8 cellular contexts compared by ENCODE assay signal in the genomic region with DNA sequence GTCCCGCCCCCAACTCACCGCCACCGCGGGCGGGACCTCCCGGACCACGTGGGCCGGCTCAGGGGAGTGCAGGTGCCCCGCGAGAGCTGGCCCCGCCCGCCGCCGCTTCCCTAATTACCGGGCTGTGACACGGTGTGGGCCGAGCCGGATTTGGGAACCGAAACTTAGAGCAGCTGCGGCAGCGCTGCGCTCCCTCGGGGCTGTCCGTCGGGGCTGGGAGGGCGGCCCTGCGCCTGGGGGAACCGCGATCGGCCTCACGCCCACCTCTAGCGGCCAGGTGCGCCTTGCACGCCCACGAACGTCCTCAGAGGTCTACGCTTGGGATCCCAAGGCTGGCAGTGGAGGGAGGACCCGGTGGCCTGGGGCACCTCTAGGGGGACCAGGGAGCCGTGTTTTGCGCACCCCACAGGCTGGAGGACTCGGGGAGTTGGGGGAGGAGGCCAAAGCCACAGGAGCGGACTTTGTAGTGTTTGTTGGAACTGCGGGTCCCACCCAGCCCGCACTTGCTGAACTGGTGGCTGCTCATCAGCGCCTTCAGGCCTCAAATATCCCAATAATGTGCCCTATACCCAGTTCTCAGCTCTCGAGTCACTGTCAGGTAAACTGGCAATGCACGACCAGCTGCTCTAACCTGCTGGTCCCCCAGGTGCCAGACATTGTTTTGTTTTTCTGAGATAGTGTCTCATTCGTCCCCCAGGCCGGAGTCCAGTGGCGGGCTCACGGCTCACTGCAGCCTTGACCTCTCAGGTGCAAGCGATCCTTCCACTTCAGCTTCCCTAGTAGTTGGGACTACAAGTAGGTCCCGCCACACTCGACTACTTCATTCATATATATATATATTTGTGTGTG. TPM values are rescaled to one million over a fixed set of nuclear protein-coding genes. Genes with fewer than 3 reads are reported as not detected.
A peak's percentile ranks its signal among the peaks of the same experiment; 100 is the strongest.
DNase-seq lines count a peak whose midpoint lies in the region; ATAC-seq, FAIRE-seq and TF ChIP-seq lines count a peak whose summit lies in the region.

No MANE protein-coding gene starts in this region.

- 83% methylated on average over 14 of the region's 54 CpGs for WGBS in A549 (ENCODE audit: missing lambda C conversion rate)

- H3K27me3 ChIP-seq in mucosa of rectum (ENCODE audit: control insufficient read depth in 2 of 2, insufficient read depth in 2 of 2, low read length in 2 of 2): no peaks in the 10 kb centered on the region

- H3K27ac ChIP-seq in A549 (peak overlapping the region; percentile 99), mucosa of rectum (ENCODE audit: low read depth in 2 of 2, low read length in 2 of 2) (peak overlapping the region; percentile 94 to 99)

- no peak for TF ChIP-seq EP300 in A549 (IDR thresholded peaks at IDR 0.05)

- H3K4me3 ChIP-seq in A549 (peak overlapping the region; percentile 78), mucosa of rectum (ENCODE audit: low read length in 2 of 2) (peak overlapping the region; percentile 74 to 84)

- H3K4me1 ChIP-seq in A549 (peaks cover 44% of the 10 kb centered on the region), mucosa of rectum (ENCODE audit: control insufficient read depth in 2 of 2, insufficient read depth in 2 of 2, low read length in 2 of 2) (peaks cover 69 to 71% of the 10 kb centered on the region in 2 donors)

- H3K36me3 ChIP-seq in mucosa of rectum (ENCODE audit: control insufficient read depth in 2 of 2, insufficient read depth in 2 of 2, low read length in 2 of 2): no peaks in the 10 kb centered on the region

- H3K4me2 ChIP-seq in A549: peak overlapping the region; percentile 99

- POLR2A ChIA-PET in A549 (lab: Yijun Ruan, JAX): no interaction called here

- peak overlapping the region; percentile 70 to 99 for H3K9ac ChIP-seq in mucosa of rectum (ENCODE audit: low read depth in 1 of 2, low read length in 2 of 2)

- CTCF ChIA-PET in A549 (lab: Yijun Ruan, JAX): no interaction called here

- TF ChIP-seq RAD21 in A549 (conservative IDR thresholded peaks at IDR 0.05 in 1 of 2, IDR thresholded peaks at IDR 0.05 in 1 of 2): no peak

- DNase-seq in A549 (ENCODE audit: low read depth in 1 of 2, low spot score in 1 of 2) (peak in 1 of 2 experiments; percentile 28), NCI-H2171 treated with DMSO at 0.1 percent for 48 hours (lab: John Stamatoyannopoulos, UW) (peak; percentile 71)
- peak; percentile 71 to 76 for DNase-seq in activated CD4-positive, alpha-beta T cell treated with anti-CD3 and anti-CD28 coated beads, Interleukin-2, amount 50 U/mL, for 4 hours
- peak; percentile 74 for DNase-seq in effector CD8-positive, alpha-beta T cell (lab: John Stamatoyannopoulos, UW)
- peak; percentile 83 for DNase-seq in stimulated activated CD8-positive, alpha-beta memory T cell treated with anti-CD3 and anti-CD28 coated beads, Interleukin-4, amount 100 ng/mL, for 48 hours

- TF ChIP-seq POLR2A in A549 (IDR thresholded peaks at IDR 0.05; ENCODE audit: low read length) (no peak), GM18505 (IDR thresholded peaks at IDR 0.05; ENCODE audit: borderline replicate concordance, extremely low read depth, insufficient read depth, insufficient read length) (peak; percentile 38)

- ATAC-seq in A549 (peak; percentile 48 to 58), GM18505 (IDR thresholded peaks at IDR 0.05; ENCODE audit: unreplicated experiment) (peak; percentile 55), HG02943 (IDR thresholded peaks at IDR 0.05; ENCODE audit: low read depth, unreplicated experiment) (peak; percentile 55)

- TF ChIP-seq CTCF in A549 (IDR thresholded peaks at IDR 0.05): 0 out of 3 replicates have a peak, but pooled peaks have one; percentile 6

- no peaks in the 10 kb centered on the region for H3K9me3 ChIP-seq in A549
- no peaks in the 10 kb centered on the region for H3K9me3 ChIP-seq in mucosa of rectum (ENCODE audit: control insufficient read depth in 2 of 2, low read length in 2 of 2)

- no peak for FAIRE-seq in A549 (lab: Jason Lieb, UNC)

TF ChIP-seq in A549, 52 proteins besides CTCF, POLR2A, EP300 and RAD21:
- TF ChIP-seq, protein P1, sequence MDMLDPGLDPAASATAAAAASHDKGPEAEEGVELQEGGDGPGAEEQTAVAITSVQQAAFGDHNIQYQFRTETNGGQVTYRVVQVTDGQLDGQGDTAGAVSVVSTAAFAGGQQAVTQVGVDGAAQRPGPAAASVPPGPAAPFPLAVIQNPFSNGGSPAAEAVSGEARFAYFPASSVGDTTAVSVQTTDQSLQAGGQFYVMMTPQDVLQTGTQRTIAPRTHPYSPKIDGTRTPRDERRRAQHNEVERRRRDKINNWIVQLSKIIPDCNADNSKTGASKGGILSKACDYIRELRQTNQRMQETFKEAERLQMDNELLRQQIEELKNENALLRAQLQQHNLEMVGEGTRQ (IDR thresholded peaks at IDR 0.05): peak; percentile 57; the same call in 1 of the 2 replicates
- TF ChIP-seq, protein P2, sequence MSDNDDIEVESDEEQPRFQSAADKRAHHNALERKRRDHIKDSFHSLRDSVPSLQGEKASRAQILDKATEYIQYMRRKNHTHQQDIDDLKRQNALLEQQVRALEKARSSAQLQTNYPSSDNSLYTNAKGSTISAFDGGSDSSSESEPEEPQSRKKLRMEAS (IDR thresholded peaks at IDR 0.05): peak; percentile 53
- TF ChIP-seq FOXS1 (CRISPR knock-in tag; IDR thresholded peaks at IDR 0.05) (no peak), FOSL2 (IDR thresholded peaks at IDR 0.05) (no peak), FOSL2 (CRISPR knock-in tag; IDR thresholded peaks at IDR 0.05) (peak; percentile 9; the same call in 1 of the 2 replicates)

RNA-seq across cellular contexts. Expression of a gene that starts 0.8 kb away (rescaled TPM):
- polyA plus RNA-seq in A549 (2011; rRNA removed) (32.9 and 35.8 TPM in 2 replicates), A549 (2017; fragmentation: RNase III; extraction: RNeasy Plus Mini Kit Qiagen cat#74134 plus additional on column Dnase treatment) (37.1 to 40.0 TPM (median 38.4 TPM) in 3 replicates)
- polyA plus RNA-seq in A549 (2012; cell fraction: cytosol; rRNA removed): 59.4 and 67.3 TPM in 2 replicates
- polyA plus RNA-seq in A549 (2012; cell fraction: nucleus; rRNA removed): 99.9 and 131 TPM in 2 replicates
- 20.1 and 27.9 TPM in 2 replicates for polyA minus RNA-seq in A549 (2011; rRNA and poly(A)+ RNA removed)

RNA-seq across cellular contexts. Expression of a gene that starts 54.9 kb away (rescaled TPM):
- polyA plus RNA-seq in A549 (2011; rRNA removed) (6.7 and 13.7 TPM in 2 replicates), A549 (2017; fragmentation: RNase III; extraction: RNeasy Plus Mini Kit Qiagen cat#74134 plus additional on column Dnase treatment) (34.1 to 40.9 TPM (median 36.4 TPM) in 3 replicates)
- polyA plus RNA-seq in A549 (2012; cell fraction: cytosol; rRNA removed): 14.4 and 18.0 TPM in 2 replicates
- 147 and 150 TPM in 2 replicates for polyA plus RNA-seq in A549 (2012; cell fraction: nucleus; rRNA removed)
- polyA minus RNA-seq in A549 (2011; rRNA and poly(A)+ RNA removed): 7.4 and 12.4 TPM in 2 replicates
